ENCODE assay signal across 12 cellular contexts in the genomic region with DNA sequence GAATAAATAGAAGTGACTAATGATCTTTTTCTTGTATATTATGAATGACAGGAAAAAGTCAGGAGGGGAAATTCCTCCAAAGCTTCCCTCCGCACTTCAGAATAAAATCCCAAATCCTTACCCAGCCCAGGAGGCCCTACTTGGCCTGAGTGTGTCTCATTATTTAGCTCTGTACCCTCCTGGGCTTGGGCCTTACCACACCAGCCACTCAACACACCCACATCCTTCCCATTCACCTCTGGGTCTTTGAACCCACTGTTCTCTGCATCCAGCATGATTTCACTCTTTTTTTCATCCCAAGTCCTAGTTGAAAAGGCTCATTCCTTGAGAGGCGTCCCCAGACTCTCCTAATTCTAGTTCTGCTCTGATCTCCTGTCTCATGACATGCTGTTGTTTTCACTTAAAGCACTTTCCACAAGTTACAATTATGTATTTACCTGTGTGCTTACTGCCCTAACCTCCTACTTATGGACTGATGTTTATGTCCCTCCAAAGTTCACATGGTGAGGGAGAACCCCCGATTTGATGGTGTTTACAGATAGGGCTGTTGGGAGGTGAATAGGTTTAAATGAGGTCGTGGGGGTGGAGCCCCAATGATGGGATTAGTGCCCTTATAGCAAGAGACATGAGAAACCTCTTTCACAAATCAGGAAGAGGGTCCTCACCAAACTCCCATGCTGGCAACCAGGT. TPM values are rescaled to one million over a fixed set of nuclear protein-coding genes. Genes with fewer than 3 reads are reported as not detected.
DNase-seq lines count a peak whose midpoint lies in the region; ATAC-seq, FAIRE-seq and TF ChIP-seq lines count a peak whose summit lies in the region.
"Had no signal": no experiment of that assay in that cellular context is flagged by ENCODE, and none has a peak within 500 bp of the region (broad histone marks: within the 10 kb centered on the region; RNA-seq: fewer than 3 reads in every experiment).

No MANE protein-coding gene starts in this region.

- WGBS in H1 (ENCODE audit: extremely low coverage in 1 of 2, insufficient coverage in 1 of 2, insufficient read length in 1 of 2, insufficient replicate concordance in 2 of 2, low coverage in 1 of 2, low lambda C conversion rate in 2 of 2, missing lambda C conversion rate in 1 of 2), 2 experiments = 84% methylated on average over 4 of the region's 4 CpGs; no CpG with 5 or more reads in 1 of the 2 experiments

- H4K20me1 ChIP-seq in H1 (replicated peaks in 1 of 2; ENCODE audit: control insufficient read depth in 1 of 2, insufficient read depth in 2 of 2, low read length in 2 of 2) = no peaks in the 10 kb centered on the region

- no peak overlapping the region for H3K4ac ChIP-seq in H1 (replicated peaks; ENCODE audit: insufficient read length, low read depth, low read length)

- peaks cover 44% of the 10 kb centered on the region for H3K4me1 Mint-ChIP-seq in neural crest cell

- no peaks in the 10 kb centered on the region for H3K27me3 ChIP-seq in right atrium auricular region
- H3K27me3 ChIP-seq in H1 (replicated peaks in 1 of 4; ENCODE audit: control insufficient read depth in 3 of 4, extremely low read depth in 1 of 4, insufficient read depth in 3 of 4, low read length in 3 of 4) = no peaks in the 10 kb centered on the region; a peak in 2 of 7 replicates
- no peaks in the 10 kb centered on the region for H3K27me3 ChIP-seq in uterus

- H3K79me1 ChIP-seq in H1 (ENCODE audit: low read depth, low read length) = no peaks in the 10 kb centered on the region; the same call in 1 of the 2 replicates

- no peak overlapping the region for H4K91ac ChIP-seq in H1 (replicated peaks; ENCODE audit: insufficient read length, low read length)

- no peak overlapping the region for H2AFZ ChIP-seq in H1 (ENCODE audit: low read length)

- DNase-seq in right atrium auricular region (ENCODE audit: low spot score) (peak; percentile 26), Right ventricle myocardium superior (no peak), H1 (ENCODE audit: low read depth in 1 of 2, low spot score in 2 of 2) (peak in 1 of 2 experiments; percentile 33), neural crest cell (ENCODE audit: low read depth, low spot score) (no peak), uterus (no peak), midbrain (lab: John Stamatoyannopoulos, UW) (no peak), NCI-H2029 (lab: John Stamatoyannopoulos, UW) (no peak)
- DNase-seq: GOT3; NCI-H187 treated with DMSO at 0.1 percent for 48 hours; NK-92 treated with Interleukin-12 subunit alpha and Interleukin-12 subunit beta, amount 100 ng/mL, for 24 hours had no signal

- H2BK120ac ChIP-seq in H1 (replicated peaks; ENCODE audit: low read depth, low read length) = no peak overlapping the region

- no peak for TF ChIP-seq EP300 in H1 (IDR thresholded peaks at IDR 0.05; ENCODE audit: borderline replicate concordance in 1 of 2, low read depth in 2 of 2, low read length in 2 of 2)

- H3K56ac ChIP-seq in H1 (replicated peaks; ENCODE audit: insufficient read length, low read depth, low read length) = no peak overlapping the region

- no peak overlapping the region for H3K4me2 ChIP-seq in H1 (ENCODE audit: insufficient read depth in 1 of 2, low read depth in 2 of 2, low read length in 2 of 2)

- H4K8ac ChIP-seq in H1 (ENCODE audit: extremely low read depth, insufficient read depth, low read length) = no peak overlapping the region

- H2BK12ac ChIP-seq in H1 (ENCODE audit: low read depth, low read length) = no peak overlapping the region

- no peak for TF ChIP-seq POLR2A in H1 (IDR thresholded peaks at IDR 0.05; ENCODE audit: control extremely low read depth in 1 of 2, low read depth in 2 of 2, low read length in 2 of 2)
- TF ChIP-seq POLR2A in uterus (IDR thresholded peaks at IDR 0.05) = no peak

- H2BK5ac ChIP-seq in H1 (ENCODE audit: low read depth, low read length) = no peak overlapping the region

- no peaks in the 10 kb centered on the region for H3K36me3 ChIP-seq in right atrium auricular region
- no peaks in the 10 kb centered on the region for H3K36me3 ChIP-seq in H1 (ENCODE audit: control insufficient read depth in 2 of 4, insufficient read depth in 4 of 4, low read length in 3 of 4)
- no peaks in the 10 kb centered on the region for H3K36me3 ChIP-seq in uterus

- FAIRE-seq in H1 (lab: Jason Lieb, UNC) = no peak
- FAIRE-seq: G401.6 had no signal

- H3K9ac ChIP-seq in H1 (replicated peaks in 1 of 4; ENCODE audit: extremely low read depth in 1 of 4, low read depth in 3 of 4, low read length in 3 of 4) = no peak overlapping the region

- H3K18ac ChIP-seq in H1 (ENCODE audit: extremely low read depth, low read length) = no peak overlapping the region

- no peaks in the 10 kb centered on the region for H3K23me2 ChIP-seq in H1 (ENCODE audit: low read depth, low read length)

- TF ChIP-seq CTCF in right atrium auricular region (IDR thresholded peaks at IDR 0.05) = no peak
- TF ChIP-seq CTCF in H1 (IDR thresholded peaks at IDR 0.05; ENCODE audit: control extremely low read depth in 1 of 3, insufficient read depth in 1 of 3, low read depth in 1 of 3, low read length in 3 of 3) = no peak
- no peak for TF ChIP-seq CTCF in neural crest cell (conservative IDR thresholded peaks at IDR 0.05)
- no peak for TF ChIP-seq CTCF in uterus (IDR thresholded peaks at IDR 0.05)

- H2BK15ac ChIP-seq in H1 (ENCODE audit: low read length) = peak overlapping the region; percentile 33; the same call in 1 of the 2 replicates

- H2AK5ac ChIP-seq in H1 (ENCODE audit: low read depth, low read length) = no peak overlapping the region

- no peaks in the 10 kb centered on the region for H3K79me2 ChIP-seq in H1 (ENCODE audit: control insufficient read depth in 1 of 2, insufficient read depth in 2 of 2, low read length in 2 of 2)

- no peak overlapping the region for H2BK20ac ChIP-seq in H1 (ENCODE audit: low read length)

- ATAC-seq in Right ventricle myocardium superior (ENCODE audit: poor library complexity) (no peak), GM18867 (IDR thresholded peaks at IDR 0.05; ENCODE audit: unreplicated experiment) (no peak)

- peak overlapping the region; percentile 2 for H3K27ac Mint-ChIP-seq in neural crest cell (ENCODE audit: unreplicated experiment)

- H3K36me3 Mint-ChIP-seq in neural crest cell (ENCODE audit: low read depth) = no peaks in the 10 kb centered on the region

- H3K9me3 Mint-ChIP-seq in neural crest cell = no peaks in the 10 kb centered on the region

- no peak overlapping the region for H3K14ac ChIP-seq in H1 (ENCODE audit: insufficient read length)

- H4K5ac ChIP-seq in H1 (ENCODE audit: insufficient read length, low read depth, low read length) = no peak overlapping the region

- intact Hi-C loops in Right ventricle myocardium superior (cut with DNase I) = no loop called here
- intact Hi-C loops in uterus (cut with DNase I; ENCODE audit: low total_unique reads) = no loop called here

- TF ChIP-seq RAD21 in H1 (IDR thresholded peaks at IDR 0.05 in 1 of 2, conservative IDR thresholded peaks at IDR 0.05 in 1 of 2; ENCODE audit: low read depth in 2 of 2, low read length in 2 of 2) = no peak

- H3K27me3 Mint-ChIP-seq in neural crest cell (ENCODE audit: low read depth) = no peaks in the 10 kb centered on the region

- H3K4me3 ChIP-seq in right atrium auricular region (no peak overlapping the region), H1 (ENCODE audit: extremely low read depth in 1 of 4, insufficient read depth in 2 of 4, low read depth in 3 of 4, low read length in 4 of 4) (no peak overlapping the region), uterus (no peak overlapping the region)

- POLR2A ChIA-PET in H1 (lab: Charles Lee; ENCODE audit: partially characterized antibody) = interaction anchor here (1.2 kb wide), 1 partner anchor 22 kb away, joined by 4 read pairs; no protein-coding TSS in a partner anchor

- no peak overlapping the region for H3K23ac ChIP-seq in H1 (ENCODE audit: insufficient read length)

- CTCF ChIA-PET in H1 (lab: Charles Lee; ENCODE audit: partially characterized antibody) = interaction anchor here (0.6 to 0.9 kb wide), 3 partner anchors 192 to 308 kb away, joined by 3 read pairs; no protein-coding TSS in a partner anchor

- H3K4me1 ChIP-seq in right atrium auricular region = peaks cover 0 to 100% of the 10 kb centered on the region in 2 donors
- peaks cover 3 to 14% (median 5%) of the 10 kb centered on the region in 4 experiments; a peak in 5 of 7 replicates for H3K4me1 ChIP-seq in H1 (replicated peaks in 1 of 4; ENCODE audit: control insufficient read depth in 3 of 4, insufficient read depth in 4 of 4, low read length in 3 of 4)
- H3K4me1 ChIP-seq in uterus = peaks cover 19 to 42% of the 10 kb centered on the region in 2 donors

- no peak overlapping the region for H3K4me3 Mint-ChIP-seq in neural crest cell

- H3K9me3 ChIP-seq in right atrium auricular region (no peaks in the 10 kb centered on the region), H1 (ENCODE audit: insufficient read depth in 2 of 2, low read depth in 1 of 2, low read length in 1 of 2) (no peaks in the 10 kb centered on the region), uterus (no peaks in the 10 kb centered on the region)

- H3K27ac ChIP-seq in right atrium auricular region = peak overlapping the region; percentile 95 to 97
- no peak overlapping the region for H3K27ac ChIP-seq in H1 (ENCODE audit: low read depth, low read length)
- H3K27ac ChIP-seq in uterus = peak overlapping the region; percentile 85 to 90

RNA-seq across cellular contexts. Expression of a gene that starts 6.4 kb away (rescaled TPM):
- total RNA-seq in right atrium auricular region = 10 to 100 TPM in 1 of 2 donors, 1 to 10 TPM in 1; 9.0 to 11.2 TPM
- 7.6 TPM for total RNA-seq in Right ventricle myocardium superior
- total RNA-seq in H1 (2021; fragmentation: NEBNext Ultra II Directional; extraction: Animal tissue kit (Norgen Biotek cat#: 25700)) = 6.0 and 6.5 TPM in 2 replicates
- 3.8 and 4.1 TPM in 2 replicates for polyA plus RNA-seq in H1 (2011; rRNA removed)
- polyA plus RNA-seq in H1 (2011; cell fraction: cytosol; rRNA removed) = 4.0 TPM
- 8.3 TPM for polyA plus RNA-seq in H1 (2011; cell fraction: nucleus; rRNA removed)
- 3.9 to 4.6 TPM (median 4.1 TPM) in 4 replicates for polyA plus RNA-seq in H1 (2012, experiment 1 of 2)
- polyA plus RNA-seq in H1 (2012, experiment 2 of 2) = 3.0 TPM
- 4.5 TPM for polyA plus RNA-seq in H1 (2013, experiment 1 of 2)
- 4.3 TPM for polyA plus RNA-seq in H1 (2013, experiment 2 of 2)
- 5.6 and 5.9 TPM in 2 replicates for polyA minus RNA-seq in H1 (2011; rRNA and poly(A)+ RNA removed)
- polyA minus RNA-seq in H1 (2011; cell fraction: cytosol; rRNA and poly(A)+ RNA removed) = 4.0 TPM
- 10.1 TPM for polyA minus RNA-seq in H1 (2011; cell fraction: nucleus; rRNA and poly(A)+ RNA removed)
- total RNA-seq in neural crest cell = 8.1 and 9.1 TPM in 2 replicates
- 10 to 100 TPM in 3 of 4 donors, 1 to 10 TPM in 1; 9.2 to 22.1 (median 12.7) TPM for total RNA-seq in uterus

RNA-seq across cellular contexts. Expression of a gene that starts 32.4 kb away (rescaled TPM):
- total RNA-seq in right atrium auricular region (10 to 100 TPM; 15.1 to 27.6 TPM), Right ventricle myocardium superior (17.4 TPM), neural crest cell (73.1 and 77.5 TPM in 2 replicates), uterus (10 to 100 TPM in 3 of 4 donors, 1 to 10 TPM in 1; 4.9 to 35.9 (median 21.3) TPM)
- 125 and 129 TPM in 2 replicates for total RNA-seq in H1 (2021; fragmentation: NEBNext Ultra II Directional; extraction: Animal tissue kit (Norgen Biotek cat#: 25700))
- 47.7 and 50.0 TPM in 2 replicates for polyA plus RNA-seq in H1 (2011; rRNA removed)
- 85.5 TPM for polyA plus RNA-seq in H1 (2011; cell fraction: cytosol; rRNA removed)
- 60.8 TPM for polyA plus RNA-seq in H1 (2011; cell fraction: nucleus; rRNA removed)
- polyA plus RNA-seq in H1 (2012, experiment 1 of 2) = 88.5 to 127 TPM (median 90.7 TPM) in 4 replicates
- polyA plus RNA-seq in H1 (2012, experiment 2 of 2) = 39.1 TPM
- 84.7 TPM for polyA plus RNA-seq in H1 (2013, experiment 1 of 2)
- polyA plus RNA-seq in H1 (2013, experiment 2 of 2) = 87.8 TPM
- 12.2 and 13.2 TPM in 2 replicates for polyA minus RNA-seq in H1 (2011; rRNA and poly(A)+ RNA removed)
- polyA minus RNA-seq in H1 (2011; cell fraction: cytosol; rRNA and poly(A)+ RNA removed) = 26.6 TPM
- 21.5 TPM for polyA minus RNA-seq in H1 (2011; cell fraction: nucleus; rRNA and poly(A)+ RNA removed)
